ENCODE assay signal across 17 cellular contexts in genomic region chr13:21979156-21979819, GRCh38.
"Had no signal": no experiment of that assay in that cellular context is flagged by ENCODE, and none has a peak within 500 bp of the region (broad histone marks: within the 10 kb centered on the region; RNA-seq: fewer than 3 reads in every experiment).

No MANE protein-coding gene starts in this region.

- H3K27ac ChIP-seq: body of pancreas, colonic mucosa, pancreas, stomach, thoracic aorta, upper lobe of right lung had no signal

- H3K36me3 ChIP-seq: colonic mucosa, pancreas, stomach, thoracic aorta, upper lobe of right lung had no signal

- H3K4me3 ChIP-seq: body of pancreas, colonic mucosa, pancreas, stomach, thoracic aorta, upper lobe of right lung had no signal

- ATAC-seq: activated T-cell treated with anti-CD3 and anti-CD28 coated beads, Interleukin-2, amount 50 U/mL, for 72 hours; body of pancreas; esophagus mucosa; left lobe of liver; pancreas; upper lobe of right lung; WTC11 had no signal

- H3K4me1 ChIP-seq: body of pancreas, colonic mucosa, pancreas, stomach, upper lobe of right lung had no signal

- H3K27me3 ChIP-seq: body of pancreas, colonic mucosa, pancreas, upper lobe of right lung had no signal

- DNase-seq: activated CD4-positive, alpha-beta T cell treated with anti-CD3 and anti-CD28 coated beads for 48 hours; activated CD8-positive, alpha-beta memory T cell treated with anti-CD3 and anti-CD28 coated beads, Interleukin-2, amount 50 U/mL, for 48 hours; activated gamma-delta T cell treated with Interleukin-2 at 50 U/mL for 16 hours; activated T-cell treated with anti-CD3 and anti-CD28 coated beads, Interleukin-2, amount 50 U/mL, for 72 hours; amniotic stem cell; body of pancreas; central memory CD4-positive, alpha-beta T cell; colonic mucosa; naive B cell; pancreas; stimulated activated CD4-positive, alpha-beta T cell treated with anti-CD3 and anti-CD28 coated beads, Interleukin-1b, Interleukin-23, amount 100 ng/mL, for 48 hours; stomach; upper lobe of right lung had no signal

- H3K9me3 ChIP-seq: body of pancreas, colonic mucosa, pancreas, stomach, thoracic aorta, upper lobe of right lung had no signal
